Comparison of ENCODE assay signal across 1 cellular context in genomic region chrX:123961268-123962005, GRCh38.
A peak's percentile ranks its signal among the peaks of the same experiment; 100 is the strongest.
TF ChIP-seq lines count a peak whose summit lies in the region.

Gene STAG2 (plus strand): TSS chrX:123961706. CDS start chrX:124022628, 60,922 bp downstream.

TF ChIP-seq in HepG2, 621 proteins besides CTCF, POLR2A, EP300 and RAD21 (continued from another document and continues in another):
- TF ChIP-seq CENPBD1 (CRISPR knock-in tag; IDR thresholded peaks at IDR 0.05; ENCODE audit: borderline replicate concordance, low read depth) (no peak), ARID4A (CRISPR knock-in tag; IDR thresholded peaks at IDR 0.05; ENCODE audit: borderline replicate concordance) (peak; percentile 40; the same call in 1 of the 2 replicates), ZNF574 (CRISPR knock-in tag; IDR thresholded peaks at IDR 0.05) (peak; percentile 35; the same call in 1 of the 2 replicates), IRF9 (CRISPR knock-in tag; IDR thresholded peaks at IDR 0.05; ENCODE audit: borderline replicate concordance) (no peak), MNT (IDR thresholded peaks at IDR 0.05) (0 out of 2 replicates have a peak, but pooled peaks have one; percentile 17), ZNF326 (CRISPR knock-in tag; IDR thresholded peaks at IDR 0.05; ENCODE audit: borderline replicate concordance) (no peak), IKZF4 (CRISPR knock-in tag; IDR thresholded peaks at IDR 0.05; ENCODE audit: borderline replicate concordance, low read depth, not compliant biosample characterization) (no peak), ZMYM2 (CRISPR knock-in tag; IDR thresholded peaks at IDR 0.05) (no peak), ZSCAN29 (CRISPR knock-in tag; conservative IDR thresholded peaks at IDR 0.05) (no peak), MAZ (IDR thresholded peaks at IDR 0.05; ENCODE audit: borderline replicate concordance, low read depth, low read length) (peak; percentile 89; the same call in 1 of the 2 replicates), MAZ (CRISPR knock-in tag; IDR thresholded peaks at IDR 0.05; ENCODE audit: low read depth) (peak; percentile 42; the same call in 1 of the 2 replicates), ZBTB2 (CRISPR knock-in tag; IDR thresholded peaks at IDR 0.05; ENCODE audit: low read depth) (no peak), ZNF841 (CRISPR knock-in tag; IDR thresholded peaks at IDR 0.05; ENCODE audit: borderline replicate concordance) (no peak), YEATS4 (CRISPR knock-in tag; IDR thresholded peaks at IDR 0.05; ENCODE audit: borderline replicate concordance) (0 out of 2 replicates have a peak, but pooled peaks have one; percentile 28), ZZZ3 (CRISPR knock-in tag; IDR thresholded peaks at IDR 0.05; ENCODE audit: borderline replicate concordance) (no peak), CC2D1A (CRISPR knock-in tag; IDR thresholded peaks at IDR 0.05) (no peak), ZBTB7B (CRISPR knock-in tag; IDR thresholded peaks at IDR 0.05) (0 out of 2 replicates have a peak, but pooled peaks have one; percentile 20), ZNF224 (CRISPR knock-in tag; IDR thresholded peaks at IDR 0.05) (no peak), THAP9 (CRISPR knock-in tag; IDR thresholded peaks at IDR 0.05; ENCODE audit: borderline replicate concordance) (peak; percentile 95), TFE3 (CRISPR knock-in tag; IDR thresholded peaks at IDR 0.05) (peak; percentile 58; the same call in 1 of the 2 replicates), MTA3 (CRISPR knock-in tag; IDR thresholded peaks at IDR 0.05) (no peak), FOXM1 (CRISPR knock-in tag; IDR thresholded peaks at IDR 0.05) (no peak), NFRKB (IDR thresholded peaks at IDR 0.05) (0 out of 2 replicates have a peak, but pooled peaks have one; percentile 23), ZFY (CRISPR knock-in tag; IDR thresholded peaks at IDR 0.05) (peak; percentile 25; the same call in 1 of the 2 replicates), E2F5 (CRISPR knock-in tag; conservative IDR thresholded peaks at IDR 0.05) (no peak), RNF219 (CRISPR knock-in tag; IDR thresholded peaks at IDR 0.05) (no peak; the same call in 1 of the 2 replicates), TARDBP (CRISPR knock-in tag; IDR thresholded peaks at IDR 0.05) (no peak), ZSCAN30 (CRISPR knock-in tag; IDR thresholded peaks at IDR 0.05) (no peak), ZNF207 (IDR thresholded peaks at IDR 0.05; ENCODE audit: borderline replicate concordance) (no peak), ZNF614 (CRISPR knock-in tag; IDR thresholded peaks at IDR 0.05; ENCODE audit: borderline replicate concordance) (no peak), SMAD9 (CRISPR knock-in tag; IDR thresholded peaks at IDR 0.05) (no peak), FUBP1 (CRISPR knock-in tag; IDR thresholded peaks at IDR 0.05; ENCODE audit: borderline replicate concordance) (no peak)
